In the genomic region with DNA sequence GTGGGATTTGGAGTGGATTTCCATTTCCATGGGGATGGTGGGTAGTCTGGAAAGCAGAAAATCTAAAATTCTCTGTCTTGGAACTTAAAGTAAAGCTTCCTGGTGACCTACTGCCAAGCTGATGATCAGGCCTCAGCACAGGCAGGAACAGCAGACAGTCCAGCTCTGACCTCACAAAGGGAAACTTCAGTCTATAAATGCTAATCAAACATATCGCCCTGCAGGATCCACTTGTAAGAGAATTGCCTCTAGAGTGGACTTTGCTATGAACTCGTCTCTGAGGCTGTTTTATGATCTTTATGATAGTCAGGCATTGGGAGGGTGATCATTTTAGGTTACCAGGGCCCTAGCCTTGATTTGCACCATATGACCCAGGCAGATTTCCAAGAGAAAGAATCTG, we compare ENCODE assay signal across 22 cellular contexts.
DNase-seq lines count a peak whose midpoint lies in the region; ATAC-seq and TF ChIP-seq lines count a peak whose summit lies in the region.
"Had no signal": no experiment of that assay in that cellular context is flagged by ENCODE, and none has a peak within 500 bp of the region (broad histone marks: within the 10 kb centered on the region; RNA-seq: fewer than 3 reads in every experiment).

No MANE protein-coding gene starts in this region.

- TF ChIP-seq CTCF in prostate gland (IDR thresholded peaks at IDR 0.05) (no peak), type B pancreatic cell (conservative IDR thresholded peaks at IDR 0.05) (no peak)

- TF ChIP-seq POLR2A in prostate gland (IDR thresholded peaks at IDR 0.05) = no peak

- H3K9me2 ChIP-seq in Karpas-422 (replicated peaks; ENCODE audit: insufficient read depth, low read length) = no peaks in the 10 kb centered on the region

- no peak overlapping the region for H3K9ac ChIP-seq in Karpas-422 (ENCODE audit: low read length)
- H3K9ac ChIP-seq: BLaER1 treated with 17β-estradiol and CSF1 and Interleukin-3, amounts not matched to agents 10 nM and 100 nM had no signal

- no peak overlapping the region for H3K4me3 ChIP-seq in Karpas-422 (ENCODE audit: low read length)
- H3K4me3 ChIP-seq in prostate gland = no peak overlapping the region
- H3K4me3 ChIP-seq: A549; BLaER1 treated with 17β-estradiol and CSF1 and Interleukin-3, amounts not matched to agents 10 nM and 100 nM; SJCRH30 had no signal

- H3K9me3 ChIP-seq in Karpas-422 (ENCODE audit: low read length) (no peaks in the 10 kb centered on the region), prostate gland (no peaks in the 10 kb centered on the region)
- H3K9me3 ChIP-seq: A549; BLaER1 treated with 17β-estradiol and CSF1 and Interleukin-3, amounts not matched to agents 10 nM and 100 nM; SJCRH30 had no signal

- H3K36me3 ChIP-seq in Karpas-422 (ENCODE audit: insufficient read depth, low read length) (no peaks in the 10 kb centered on the region), prostate gland (no peaks in the 10 kb centered on the region)
- H3K36me3 ChIP-seq: BLaER1 treated with 17β-estradiol and CSF1 and Interleukin-3, amounts not matched to agents 10 nM and 100 nM; SJCRH30 had no signal

- no peaks in the 10 kb centered on the region for H3K9me3 Mint-ChIP-seq in type B pancreatic cell
- H3K9me3 Mint-ChIP-seq: CD8-positive, alpha-beta memory T cell; H9 had no signal

- in situ Hi-C loops in KBM-7 (cut with MboI; ENCODE audit: low pct_unique_long_range_greater_than_20kb, low sequenced_read_pairs) = no loop called here

- no peak overlapping the region for H3K4me2 ChIP-seq in Karpas-422 (ENCODE audit: low read depth, low read length, poor library complexity, severe bottlenecking)
- H3K4me2 ChIP-seq: A549 had no signal

- no peak overlapping the region for H2AFZ ChIP-seq in Karpas-422 (ENCODE audit: low read length)

- WGBS in prostate gland = 56% methylated on average over 2 of the region's 2 CpGs

- H3K27ac ChIP-seq in Karpas-422 (ENCODE audit: low read length) (no peak overlapping the region), prostate gland (no peak overlapping the region), caudate nucleus (ENCODE audit: low read depth, low read length) (no peak overlapping the region)
- H3K27ac ChIP-seq: A549; BLaER1 treated with 17β-estradiol and CSF1 and Interleukin-3, amounts not matched to agents 10 nM and 100 nM; SJCRH30 had no signal

- DNase-seq in COLO668 (lab: John Stamatoyannopoulos, UW; ENCODE audit: unreplicated experiment) (peak; percentile 20), Karpas-422 (peak; percentile 28), left lobe of liver (ENCODE audit: low spot score) (no peak), prostate gland (ENCODE audit: low spot score) (peak; percentile 25), type B pancreatic cell (ENCODE audit: extremely low spot score, unreplicated experiment) (no peak), KBM-7 (no peak), caudate nucleus (lab: John Stamatoyannopoulos, UW) (no peak)
- DNase-seq: CD8-positive, alpha-beta memory T cell; GDM1; H9; IMR-90; Kasumi-1; MM.1S; NCI-H1092; NCI-H1436 treated with DMSO at 0.1 percent for 48 hours; NCI-H2029; NCI-H446; NCI-H82; SJCRH30 had no signal

- intact Hi-C loops in prostate gland (cut with DNase I) = no loop called here

- no peaks in the 10 kb centered on the region for H3K79me2 ChIP-seq in Karpas-422 (ENCODE audit: low read length)

- H3K4me3 Mint-ChIP-seq in type B pancreatic cell = no peak overlapping the region
- H3K4me3 Mint-ChIP-seq: CD8-positive, alpha-beta memory T cell; H9 had no signal

- no peaks in the 10 kb centered on the region for H3K27me3 Mint-ChIP-seq in type B pancreatic cell

- no peaks in the 10 kb centered on the region for H3K36me3 Mint-ChIP-seq in type B pancreatic cell
- H3K36me3 Mint-ChIP-seq: CD8-positive, alpha-beta memory T cell had no signal

- H3K4me1 Mint-ChIP-seq in type B pancreatic cell (ENCODE audit: unreplicated experiment) = peaks cover 18% of the 10 kb centered on the region
- H3K4me1 Mint-ChIP-seq: H9 had no signal

- H4K20me1 ChIP-seq in Karpas-422 (ENCODE audit: insufficient read depth, low read depth, low read length) = no peaks in the 10 kb centered on the region
- H4K20me1 ChIP-seq: BLaER1 treated with 17β-estradiol and CSF1 and Interleukin-3, amounts not matched to agents 10 nM and 100 nM had no signal

- H3K27ac Mint-ChIP-seq in type B pancreatic cell = no peak overlapping the region
- H3K27ac Mint-ChIP-seq: H9 had no signal

- H3K27me3 ChIP-seq in Karpas-422 (ENCODE audit: low read length) (no peaks in the 10 kb centered on the region), prostate gland (replicated peaks; ENCODE audit: insufficient read depth) (no peaks in the 10 kb centered on the region)
- H3K27me3 ChIP-seq: BLaER1 treated with 17β-estradiol and CSF1 and Interleukin-3, amounts not matched to agents 10 nM and 100 nM; SJCRH30 had no signal

- ATAC-seq in left lobe of liver (peak; percentile 34), HG03457 (IDR thresholded peaks at IDR 0.05; ENCODE audit: unreplicated experiment) (no peak)
- ATAC-seq: A549 had no signal

- H3K4me1 ChIP-seq in Karpas-422 (ENCODE audit: low read length) = no peaks in the 10 kb centered on the region
- H3K4me1 ChIP-seq in prostate gland (replicated peaks) = no peaks in the 10 kb centered on the region
- H3K4me1 ChIP-seq: A549 had no signal

Comparison
In these comparisons a context has a peak if more than half of its experiments do, and no peak if none do; other contexts are left out.
1. DNase-seq: peak in COLO668 (single experiment), Karpas-422 (single experiment) and prostate gland (single experiment); none in left lobe of liver (single experiment), type B pancreatic cell (single experiment), KBM-7 (single experiment) and caudate nucleus (0 of 61).